1 cellular context compared by ENCODE assay signal in the genomic region with DNA sequence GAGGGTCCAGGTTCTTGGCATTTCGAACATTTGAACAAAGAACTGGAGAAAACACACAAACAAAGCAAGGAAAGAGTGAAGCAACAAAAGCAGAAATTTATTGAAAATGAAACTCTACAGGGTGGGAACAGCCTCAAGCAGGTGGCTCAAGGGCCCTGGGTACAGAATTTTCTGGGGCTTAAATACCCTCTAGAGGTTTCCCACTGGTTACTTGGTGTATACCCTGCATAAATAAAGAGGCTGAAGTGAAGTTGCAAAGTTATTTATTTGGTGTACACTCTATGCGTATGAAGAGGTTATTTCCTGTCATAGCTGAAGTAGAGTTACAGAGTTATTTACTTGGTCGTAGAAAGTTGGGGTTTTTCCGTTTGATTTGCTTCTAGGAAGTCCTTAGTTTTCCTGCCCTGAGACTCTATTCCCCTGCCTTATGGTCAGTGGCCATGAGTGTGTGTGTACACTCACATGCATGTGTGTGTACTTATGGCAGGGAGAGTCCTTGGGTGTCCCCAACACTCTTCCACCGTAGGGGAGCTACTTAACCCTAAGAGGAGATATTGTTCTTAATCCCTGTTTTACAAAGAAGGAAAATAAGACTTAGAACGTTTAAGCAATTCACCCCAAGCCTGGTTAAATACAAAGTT.
TF ChIP-seq lines count a peak whose summit lies in the region.

No MANE protein-coding gene starts in this region.

TF ChIP-seq in GM23338, 12 proteins besides CTCF, POLR2A, EP300 and RAD21 (continued from another document):
- TF ChIP-seq REST (IDR thresholded peaks at IDR 0.05; ENCODE audit: unreplicated experiment) = no peak
- no peak for TF ChIP-seq STAT1 (IDR thresholded peaks at IDR 0.05; ENCODE audit: unreplicated experiment)
